ENCODE assay signal across 8 cellular contexts in genomic region chr1:2205191-2205952, GRCh38. TPM values are rescaled to one million over a fixed set of nuclear protein-coding genes. Genes with fewer than 3 reads are reported as not detected.
DNase-seq lines count a peak whose midpoint lies in the region; ATAC-seq and TF ChIP-seq lines count a peak whose summit lies in the region.

No MANE protein-coding gene starts in this region.

- peaks cover 4% of the 10 kb centered on the region for H3K79me2 ChIP-seq in osteoblast (ENCODE audit: insufficient read depth, low read length)

- peaks cover 33% of the 10 kb centered on the region for H3K27me3 Mint-ChIP-seq in activated naive CD4-positive, alpha-beta T cell treated with anti-CD3 and anti-CD28 coated beads, Interleukin-2, amount 10 ng/mL, durations not matched to agents 7 days and 5 days

- H3K9me3 ChIP-seq in osteoblast (ENCODE audit: low read depth, low read length) (no peaks in the 10 kb centered on the region), tibial nerve (no peaks in the 10 kb centered on the region)

- H3K4me3 ChIP-seq in osteoblast (ENCODE audit: insufficient read depth, low read length) (peak overlapping the region; percentile 70), tibial nerve (peak overlapping the region; percentile 37 to 59 (median 55))

- no peak overlapping the region for H2AFZ ChIP-seq in osteoblast (ENCODE audit: low read length)

- no peaks in the 10 kb centered on the region for H3K36me3 ChIP-seq in osteoblast (ENCODE audit: insufficient read depth, low read length)
- no peaks in the 10 kb centered on the region for H3K36me3 ChIP-seq in tibial nerve

- peak overlapping the region; percentile 51 for H3K27ac ChIP-seq in osteoblast (ENCODE audit: low read depth, low read length)
- H3K27ac ChIP-seq in tibial nerve, result peak overlapping the region; percentile 77 to 95 (median 84)

- 4 to 15% methylated on average over 45 to 50 of the region's 84 CpGs for WGBS in tibial nerve, 2 donors

- H4K20me1 ChIP-seq in osteoblast (ENCODE audit: insufficient read depth, low read length), result no peaks in the 10 kb centered on the region

- H3K27me3 ChIP-seq in osteoblast (ENCODE audit: insufficient read depth, low read length) (no peaks in the 10 kb centered on the region), tibial nerve (no peaks in the 10 kb centered on the region)

- peaks cover 13% of the 10 kb centered on the region for H3K4me1 Mint-ChIP-seq in activated naive CD4-positive, alpha-beta T cell treated with anti-CD3 and anti-CD28 coated beads, Interleukin-2, amount 10 ng/mL, durations not matched to agents 7 days and 5 days

- DNase-seq in CD1c-positive myeloid dendritic cell (ENCODE audit: extremely low spot score) (peak; percentile 85), HS-27A (ENCODE audit: low read depth) (peak; percentile 42), RPMI8226 (peak; percentile 96), glomerular visceral epithelial cell (ENCODE audit: extremely low spot score) (peak; percentile 94), osteoblast (ENCODE audit: insufficient read length, low spot score, missing footprints) (no peak), tibial nerve (ENCODE audit: low spot score in 2 of 2) (peak; percentile 96 to 97)
- peak; percentile 96 for DNase-seq in activated naive CD4-positive, alpha-beta T cell treated with anti-CD3 and anti-CD28 coated beads, Interleukin-2, amount 10 ng/mL, durations not matched to agents 7 days and 5 days

- H3K4me2 ChIP-seq in osteoblast (ENCODE audit: insufficient read depth, low read length), result peak overlapping the region; percentile 71

- H3K4me3 Mint-ChIP-seq in activated naive CD4-positive, alpha-beta T cell treated with anti-CD3 and anti-CD28 coated beads, Interleukin-2, amount 10 ng/mL, durations not matched to agents 7 days and 5 days, result peak overlapping the region; percentile 60

- H3K9me3 Mint-ChIP-seq in activated naive CD4-positive, alpha-beta T cell treated with anti-CD3 and anti-CD28 coated beads, Interleukin-2, amount 10 ng/mL, durations not matched to agents 7 days and 5 days, result no peaks in the 10 kb centered on the region

- TF ChIP-seq CTCF in osteoblast (IDR thresholded peaks at IDR 0.05; ENCODE audit: extremely low read depth, low read depth, low read length) (no peak), tibial nerve (IDR thresholded peaks at IDR 0.05) (peak in 2 of 5 experiments; percentile 35 to 63)

- ATAC-seq in GM19438 (IDR thresholded peaks at IDR 0.05; ENCODE audit: low read depth, unreplicated experiment), result peak; percentile 54

- peak overlapping the region; percentile 52 for H3K27ac Mint-ChIP-seq in activated naive CD4-positive, alpha-beta T cell treated with anti-CD3 and anti-CD28 coated beads, Interleukin-2, amount 10 ng/mL, durations not matched to agents 7 days and 5 days

- CTCF ChIA-PET in activated naive CD4-positive, alpha-beta T cell treated with anti-CD3 and anti-CD28 coated beads, Interleukin-2, amount 10 ng/mL, durations not matched to agents 7 days and 5 days (lab: Charles Lee), result interaction anchor here (0.9 to 2.9 kb wide), 2 partner anchors 10 to 110 kb away, joined by 3 to 11 read pairs; partner anchors contain the start of gene FAAP20

- peak in 1 of 2 donors; percentile 65 for TF ChIP-seq POLR2A in tibial nerve (IDR thresholded peaks at IDR 0.05)

- H3K4me1 ChIP-seq in osteoblast (ENCODE audit: insufficient read depth, low read length), result peaks cover 30% of the 10 kb centered on the region
- H3K4me1 ChIP-seq in tibial nerve, result peaks cover 2 to 74% (median 46%) of the 10 kb centered on the region in 4 donors

- H3K36me3 Mint-ChIP-seq in activated naive CD4-positive, alpha-beta T cell treated with anti-CD3 and anti-CD28 coated beads, Interleukin-2, amount 10 ng/mL, durations not matched to agents 7 days and 5 days, result no peaks in the 10 kb centered on the region

- peak in 1 of 2 donors; percentile 83 for TF ChIP-seq EP300 in tibial nerve (IDR thresholded peaks at IDR 0.05)

RNA-seq across cellular contexts. Expression of gene FAAP20, which starts 10.8 kb away (rescaled TPM):
- total RNA-seq in osteoblast (18.6 and 25.3 TPM in 2 replicates), tibial nerve (10 to 100 TPM; 32.8 to 60.9 (median 47.3) TPM)

RNA-seq across cellular contexts. Expression of gene SKI, which starts 22.7 kb away (rescaled TPM):
- total RNA-seq in osteoblast (48.9 TPM in 2 replicates), tibial nerve (100 to 1,000 TPM in 1 of 4 donors, 10 to 100 TPM in 3; 62.8 to 100 (median 72.2) TPM)
